Comparison of ENCODE assay signal across 8 cellular contexts in the genomic region with DNA sequence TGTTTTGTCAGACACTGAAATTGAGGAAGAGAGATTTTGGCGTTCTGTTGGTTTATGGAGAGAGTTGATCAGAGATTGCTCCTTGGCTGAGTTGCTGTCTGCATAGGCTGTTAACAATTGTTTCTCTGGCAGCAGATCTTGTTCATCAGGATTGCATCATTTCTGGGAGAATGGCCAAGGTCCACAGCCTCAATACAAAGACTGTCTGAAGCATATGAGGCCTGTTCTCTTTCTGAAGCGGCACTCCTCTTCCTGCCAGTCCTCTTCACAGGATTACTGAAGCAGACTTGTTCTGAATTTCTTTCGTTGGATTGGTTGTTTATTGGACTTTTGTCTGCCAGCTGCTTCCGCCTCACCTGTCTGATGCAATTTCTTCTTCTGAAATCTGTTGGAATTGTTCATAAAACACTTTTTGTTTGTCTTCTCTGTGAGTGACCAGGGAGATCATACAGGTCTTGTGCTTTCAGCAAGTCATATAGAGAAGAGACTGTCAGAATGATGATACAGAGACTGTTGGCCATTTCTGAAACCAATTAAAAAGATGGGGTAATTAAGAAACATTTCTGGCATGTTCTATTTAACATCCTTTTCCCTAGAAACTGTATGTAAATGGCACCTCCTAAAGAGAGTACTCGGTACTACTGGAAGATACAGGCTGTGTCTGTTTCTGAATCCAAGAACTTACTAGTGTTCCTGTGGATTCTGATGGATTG. TPM values are rescaled to one million over a fixed set of nuclear protein-coding genes. Genes with fewer than 3 reads are reported as not detected.
DNase-seq lines count a peak whose midpoint lies in the region; ATAC-seq and TF ChIP-seq lines count a peak whose summit lies in the region.

No MANE protein-coding gene starts in this region.

- TF ChIP-seq CTCF in endodermal cell (conservative IDR thresholded peaks at IDR 0.05), result peak; percentile 78
- TF ChIP-seq CTCF in testis (IDR thresholded peaks at IDR 0.05), result peak; percentile 40 to 45 (median 43)

- peak; percentile 63 for DNase-seq in Right ventricle myocardium inferior (ENCODE audit: missing footprints)
- DNase-seq in cardiac septum (ENCODE audit: low spot score), result no peak
- DNase-seq in NCI-H1417 treated with DMSO at 0.1 percent for 48 hours (lab: John Stamatoyannopoulos, UW), result peak; percentile 44
- no peak for DNase-seq in T-helper 2 cell treated with Interferon-gamma antibody and Interleukin-4, amounts not matched to agents 5 μg/mL and 100 μg/mL, for 36 hours (ENCODE audit: low spot score)
- DNase-seq in endodermal cell, result peak; percentile 65
- DNase-seq in medulla oblongata (ENCODE audit: extremely low spot score), result peak; percentile 99
- DNase-seq in testis, result peak; percentile 94
- no peak for DNase-seq in GM19238 (ENCODE audit: insufficient read length, low spot score)

- H3K27me3 ChIP-seq in endodermal cell (ENCODE audit: control insufficient read depth, insufficient read depth, low read length, poor library complexity, severe bottlenecking) (no peaks in the 10 kb centered on the region), testis (no peaks in the 10 kb centered on the region)

- H3K36me3 ChIP-seq in endodermal cell (ENCODE audit: control insufficient read depth, insufficient read depth, low read length), result peaks cover 60% of the 10 kb centered on the region
- H3K36me3 ChIP-seq in testis (ENCODE audit: low read depth, missing control alignments), result no peaks in the 10 kb centered on the region

- H3K27ac Mint-ChIP-seq in T-helper 2 cell treated with Interferon-gamma antibody and Interleukin-4, amounts not matched to agents 5 μg/mL and 100 μg/mL, for 36 hours, result peak overlapping the region; percentile 60
- peak overlapping the region; percentile 83 for H3K27ac Mint-ChIP-seq in endodermal cell

- peaks cover 35% of the 10 kb centered on the region for H3K4me1 Mint-ChIP-seq in T-helper 2 cell treated with Interferon-gamma antibody and Interleukin-4, amounts not matched to agents 5 μg/mL and 100 μg/mL, for 36 hours (ENCODE audit: low read depth)
- peaks cover 16% of the 10 kb centered on the region for H3K4me1 Mint-ChIP-seq in endodermal cell

- no peaks in the 10 kb centered on the region for H3K9me3 Mint-ChIP-seq in T-helper 2 cell treated with Interferon-gamma antibody and Interleukin-4, amounts not matched to agents 5 μg/mL and 100 μg/mL, for 36 hours
- H3K9me3 Mint-ChIP-seq in endodermal cell, result no peaks in the 10 kb centered on the region

- intact Hi-C loops in Right ventricle myocardium inferior (cut with DNase I) (loop anchor here (1.0 to 5.0 kb wide), 2 partner anchors 27 to 71 kb away; no protein-coding TSS in a partner anchor), cardiac septum (cut with DNase I) (loop anchor here (1.0 to 2.0 kb wide), 2 partner anchors 27 to 60 kb away; a partner anchor contains a TSS), testis (cut with DNase I; ENCODE audit: low total_unique reads) (no loop called here)

- no peaks in the 10 kb centered on the region for H3K9me3 ChIP-seq in endodermal cell (ENCODE audit: control insufficient read depth, low read length)
- no peaks in the 10 kb centered on the region for H3K9me3 ChIP-seq in testis

- 71 to 100% methylated on average over 1 to 5 of the region's 5 CpGs for WGBS in endodermal cell (ENCODE audit: insufficient coverage in 1 of 2, insufficient read length in 1 of 2), 2 experiments
- 26 to 29% methylated on average over 5 of the region's 5 CpGs for WGBS in testis, 2 donors

- H3K4me3 Mint-ChIP-seq in T-helper 2 cell treated with Interferon-gamma antibody and Interleukin-4, amounts not matched to agents 5 μg/mL and 100 μg/mL, for 36 hours, result no peak overlapping the region
- H3K4me3 Mint-ChIP-seq in endodermal cell, result no peak overlapping the region

- peak overlapping the region; percentile 16 for H3K9ac ChIP-seq in endodermal cell (ENCODE audit: extremely low read depth, low read length, poor library complexity, severe bottlenecking)

- no peak for TF ChIP-seq POLR2A in testis (IDR thresholded peaks at IDR 0.05)

- H3K4me3 ChIP-seq in endodermal cell (ENCODE audit: low read length), result no peak overlapping the region
- no peak overlapping the region for H3K4me3 ChIP-seq in testis

- peak; percentile 96 for ATAC-seq in Right ventricle myocardium inferior

- H3K27me3 Mint-ChIP-seq in T-helper 2 cell treated with Interferon-gamma antibody and Interleukin-4, amounts not matched to agents 5 μg/mL and 100 μg/mL, for 36 hours (ENCODE audit: low read depth), result no peaks in the 10 kb centered on the region
- H3K27me3 Mint-ChIP-seq in endodermal cell (ENCODE audit: insufficient read depth), result no peaks in the 10 kb centered on the region

- H3K27ac ChIP-seq in endodermal cell (ENCODE audit: low read depth, low read length) (peak overlapping the region; percentile 98), testis (peak overlapping the region; percentile 81 to 90)

- H3K36me3 Mint-ChIP-seq in T-helper 2 cell treated with Interferon-gamma antibody and Interleukin-4, amounts not matched to agents 5 μg/mL and 100 μg/mL, for 36 hours (ENCODE audit: low read depth), result peaks cover 21% of the 10 kb centered on the region
- peaks cover 42% of the 10 kb centered on the region for H3K36me3 Mint-ChIP-seq in endodermal cell (ENCODE audit: low read depth)

- peaks cover 10% of the 10 kb centered on the region for H3K4me1 ChIP-seq in endodermal cell (ENCODE audit: control insufficient read depth, insufficient read depth, low read length)
- H3K4me1 ChIP-seq in testis, result peaks cover 33% of the 10 kb centered on the region

RNA-seq across cellular contexts. Expression of a gene that starts 25.5 kb away (rescaled TPM):
- total RNA-seq in Right ventricle myocardium inferior (51.6 TPM), cardiac septum (65.9 TPM), endodermal cell (100 to 1,000 TPM; 261 to 289 TPM), testis (100 to 1,000 TPM; 155 to 168 TPM)
- 232 TPM for polyA plus RNA-seq in endodermal cell (2013, experiment 1 of 2)
- 214 TPM for polyA plus RNA-seq in endodermal cell (2013, experiment 2 of 2)
- 70.5 TPM for polyA plus RNA-seq in testis (ENCODE audit: insufficient read depth, low read depth, low replicate concordance)

Comparison
In these comparisons a context has a peak if more than half of its experiments do, and no peak if none do; other contexts are left out.
1. DNase-seq: peak in Right ventricle myocardium inferior (single experiment), NCI-H1417 treated with DMSO at 0.1 percent for 48 hours (single experiment), endodermal cell (single experiment), medulla oblongata (single experiment) and testis (single experiment); none in cardiac septum (single experiment), T-helper 2 cell treated with Interferon-gamma antibody and Interleukin-4, amounts not matched to agents 5 μg/mL and 100 μg/mL, for 36 hours (single experiment) and GM19238 (single experiment).